ENCODE assay signal across 20 cellular contexts in the genomic region with DNA sequence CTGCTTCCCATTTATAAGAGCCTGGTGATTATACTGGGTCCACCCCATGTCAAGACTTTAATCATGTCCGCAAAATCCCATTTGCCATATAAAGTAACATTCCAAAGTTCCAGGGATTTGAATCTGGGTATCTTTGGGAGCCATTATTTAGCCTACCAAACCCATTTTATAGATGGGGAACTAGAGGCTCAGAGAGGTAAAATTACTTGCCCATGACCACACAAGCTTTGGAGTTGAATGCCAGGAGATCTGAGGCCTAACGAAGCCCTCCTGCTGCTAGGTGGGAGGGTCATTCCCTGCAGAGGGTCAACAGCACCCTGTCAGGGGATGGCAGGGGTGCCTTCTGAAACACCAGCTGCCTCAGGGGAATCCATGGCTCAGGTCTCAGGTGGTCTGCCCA.
"Had no signal": no experiment of that assay in that cellular context is flagged by ENCODE, and none has a peak within 500 bp of the region (broad histone marks: within the 10 kb centered on the region; RNA-seq: fewer than 3 reads in every experiment).

No MANE protein-coding gene starts in this region.

- ATAC-seq: activated naive CD4-positive, alpha-beta T cell treated with anti-CD3 and anti-CD28 coated beads, Interleukin-2, amount 50 U/mL, for 72 hours; activated T-helper 17 cell treated with anti-CD3 and anti-CD28 coated beads, Interleukin-2, amount 50 U/mL, for 72 hours; gastrocnemius medialis; left ventricle myocardium superior; stimulated activated naive CD8-positive, alpha-beta T cell treated with anti-CD3 and anti-CD28 coated beads, Interleukin-15, Interleukin-2, amounts not matched to agents 100 U/mL and 50 U/mL, for 24 hours; WTC11 had no signal

- DNase-seq: activated CD4-positive, alpha-beta T cell treated with anti-CD3 and anti-CD28 coated beads, Interleukin-2, amount 50 U/mL, for 4 hours; activated CD8-positive, alpha-beta memory T cell treated with anti-CD3 and anti-CD28 coated beads for 24 hours; activated CD8-positive, alpha-beta memory T cell treated with anti-CD3 and anti-CD28 coated beads, Interleukin-2, amount 50 U/mL, for 4 hours; activated T-cell treated with anti-CD3 and anti-CD28 coated beads, Interleukin-2, amount 50 U/mL, for 24 hours; cortex of kidney; esophagus squamous epithelium; gastrocnemius medialis; head of caudate nucleus; left ventricle myocardium superior; midbrain; retina; spleen; stimulated activated CD4-positive, alpha-beta T cell treated with anti-CD3 and anti-CD28 coated beads, Interleukin-4, amount 100 ng/mL, for 24 hours; stimulated activated naive CD8-positive, alpha-beta T cell treated with anti-CD3 and anti-CD28 coated beads, Interleukin-15, Interleukin-2, amounts not matched to agents 100 U/mL and 50 U/mL, for 24 hours had no signal

- H3K27me3 ChIP-seq: esophagus squamous epithelium, gastrocnemius medialis, spleen had no signal

- H3K9me3 ChIP-seq: esophagus squamous epithelium, gastrocnemius medialis, spleen had no signal

- H3K27ac ChIP-seq: gastrocnemius medialis, spleen had no signal

- FAIRE-seq: astrocyte, islet of Langerhans, TTC549 had no signal

- H3K4me3 ChIP-seq: esophagus squamous epithelium, gastrocnemius medialis, spleen had no signal

- H3K36me3 ChIP-seq: gastrocnemius medialis had no signal
